ENCODE assay signal across 1 cellular context in genomic region chr17:46150216-46150963, GRCh38.
TF ChIP-seq lines count a peak whose summit lies in the region.

No MANE protein-coding gene starts in this region.

TF ChIP-seq in WTC11, 78 proteins besides CTCF, POLR2A, EP300 and RAD21 (continued from another document):
- TF ChIP-seq PRDM15 (CRISPR knock-in tag; IDR thresholded peaks at IDR 0.05) (no peak), TEAD1 (CRISPR knock-in tag; IDR thresholded peaks at IDR 0.05) (no peak), MYBL2 (CRISPR knock-in tag; IDR thresholded peaks at IDR 0.05) (no peak), AFF4 (CRISPR knock-in tag; IDR thresholded peaks at IDR 0.05; ENCODE audit: borderline replicate concordance) (no peak), ERG (CRISPR knock-in tag; IDR thresholded peaks at IDR 0.05) (no peak), ETV6 (CRISPR knock-in tag; IDR thresholded peaks at IDR 0.05) (no peak), AR (CRISPR knock-in tag; IDR thresholded peaks at IDR 0.05) (no peak)
